Comparison of ENCODE assay signal across 8 cellular contexts in genomic region chr19:1239420-1239795, GRCh38. TPM values are rescaled to one million over a fixed set of nuclear protein-coding genes. Genes with fewer than 3 reads are reported as not detected.
DNase-seq lines count a peak whose midpoint lies in the region; ATAC-seq and TF ChIP-seq lines count a peak whose summit lies in the region.

No MANE protein-coding gene starts in this region.

- DNase-seq in activated T-cell treated with anti-CD3 and anti-CD28 coated beads, Interleukin-2, amount 50 U/mL, for 24 hours: no peak
- DNase-seq in activated T-cell treated with anti-CD3 and anti-CD28 coated beads, Interleukin-2, amount 50 U/mL, for 1 hour: no peak
- no peak for DNase-seq in activated naive CD8-positive, alpha-beta T cell treated with anti-CD3 and anti-CD28 coated beads, Interleukin-2, amount 50 U/mL, for 24 hours
- DNase-seq in mesothelial cell of epicardium (ENCODE audit: low spot score in 2 of 2, unreplicated experiment in 2 of 2): no peak
- no peak for DNase-seq in foreskin fibroblast
- DNase-seq in NCI-H2081 treated with DMSO at 0.1 percent for 48 hours (lab: John Stamatoyannopoulos, UW): no peak
- DNase-seq in epidermal melanocyte (ENCODE audit: insufficient read length, low spot score): no peak

- H3K36me3 ChIP-seq in thymus (ENCODE audit: control insufficient read depth, insufficient read depth): peaks cover 3% of the 10 kb centered on the region

- TF ChIP-seq CTCF in mesothelial cell of epicardium (IDR thresholded peaks at IDR 0.05; ENCODE audit: unreplicated experiment): no peak
- TF ChIP-seq CTCF in foreskin fibroblast (IDR thresholded peaks at IDR 0.05; ENCODE audit: low read depth, low read length): no peak

- peaks cover 14% of the 10 kb centered on the region for H3K27me3 Mint-ChIP-seq in activated T-cell treated with anti-CD3 and anti-CD28 coated beads, Interleukin-2, amount 50 U/mL, for 24 hours
- H3K27me3 Mint-ChIP-seq in activated naive CD8-positive, alpha-beta T cell treated with anti-CD3 and anti-CD28 coated beads, Interleukin-2, amount 50 U/mL, for 24 hours: peaks cover 14% of the 10 kb centered on the region
- no peaks in the 10 kb centered on the region for H3K27me3 Mint-ChIP-seq in mesothelial cell of epicardium (ENCODE audit: low read depth)

- ATAC-seq in activated naive CD8-positive, alpha-beta T cell treated with anti-CD3 and anti-CD28 coated beads, Interleukin-2, amount 50 U/mL, for 24 hours: no peak

- H3K4me1 ChIP-seq in thymus (ENCODE audit: control insufficient read depth, insufficient read depth, low read length): peaks cover 22% of the 10 kb centered on the region

- no peak overlapping the region for H3K4me3 ChIP-seq in thymus (ENCODE audit: low read length)
- H3K4me3 ChIP-seq in foreskin fibroblast (ENCODE audit: low read depth in 1 of 2, low read length in 2 of 2): no peak overlapping the region

- no peaks in the 10 kb centered on the region for H3K9me3 ChIP-seq in thymus (ENCODE audit: control insufficient read depth)

- peaks cover 50% of the 10 kb centered on the region for H3K27me3 ChIP-seq in thymus (ENCODE audit: control insufficient read depth, insufficient read depth)

- peaks cover 49% of the 10 kb centered on the region for H3K4me1 Mint-ChIP-seq in activated T-cell treated with anti-CD3 and anti-CD28 coated beads, Interleukin-2, amount 50 U/mL, for 24 hours (ENCODE audit: low read depth)
- peaks cover 33% of the 10 kb centered on the region for H3K4me1 Mint-ChIP-seq in activated naive CD8-positive, alpha-beta T cell treated with anti-CD3 and anti-CD28 coated beads, Interleukin-2, amount 50 U/mL, for 24 hours
- H3K4me1 Mint-ChIP-seq in mesothelial cell of epicardium: peaks cover 21% of the 10 kb centered on the region

- no peaks in the 10 kb centered on the region for H3K9me3 Mint-ChIP-seq in activated T-cell treated with anti-CD3 and anti-CD28 coated beads, Interleukin-2, amount 50 U/mL, for 24 hours
- no peaks in the 10 kb centered on the region for H3K9me3 Mint-ChIP-seq in activated naive CD8-positive, alpha-beta T cell treated with anti-CD3 and anti-CD28 coated beads, Interleukin-2, amount 50 U/mL, for 24 hours
- H3K9me3 Mint-ChIP-seq in mesothelial cell of epicardium: no peaks in the 10 kb centered on the region

- WGBS in thymus: 86% methylated on average over 11 of the region's 11 CpGs

- peak overlapping the region; percentile 33 for H3K27ac Mint-ChIP-seq in activated T-cell treated with anti-CD3 and anti-CD28 coated beads, Interleukin-2, amount 50 U/mL, for 24 hours
- H3K27ac Mint-ChIP-seq in activated naive CD8-positive, alpha-beta T cell treated with anti-CD3 and anti-CD28 coated beads, Interleukin-2, amount 50 U/mL, for 24 hours: peak overlapping the region; percentile 60
- peak overlapping the region; percentile 80 for H3K27ac Mint-ChIP-seq in mesothelial cell of epicardium

- peak overlapping the region; percentile 44 for H3K4me3 Mint-ChIP-seq in activated T-cell treated with anti-CD3 and anti-CD28 coated beads, Interleukin-2, amount 50 U/mL, for 24 hours
- H3K4me3 Mint-ChIP-seq in activated naive CD8-positive, alpha-beta T cell treated with anti-CD3 and anti-CD28 coated beads, Interleukin-2, amount 50 U/mL, for 24 hours: no peak overlapping the region
- H3K4me3 Mint-ChIP-seq in mesothelial cell of epicardium: peak overlapping the region; percentile 72

- H3K36me3 Mint-ChIP-seq in activated T-cell treated with anti-CD3 and anti-CD28 coated beads, Interleukin-2, amount 50 U/mL, for 24 hours (ENCODE audit: low read depth): peaks cover 23% of the 10 kb centered on the region
- H3K36me3 Mint-ChIP-seq in activated naive CD8-positive, alpha-beta T cell treated with anti-CD3 and anti-CD28 coated beads, Interleukin-2, amount 50 U/mL, for 24 hours (ENCODE audit: low read depth): peaks cover 2% of the 10 kb centered on the region
- H3K36me3 Mint-ChIP-seq in mesothelial cell of epicardium: no peaks in the 10 kb centered on the region

- H3K27ac ChIP-seq in thymus (ENCODE audit: low read depth): peak overlapping the region; percentile 0

RNA-seq across cellular contexts. Expression of gene CBARP, which starts 1.6 kb away (rescaled TPM):
- 9.0 to 10.4 TPM (median 9.2 TPM) in 3 replicates for total RNA-seq in mesothelial cell of epicardium
- 0.37 TPM for polyA plus RNA-seq in thymus

RNA-seq across cellular contexts. Expression of gene ATP5F1D, which starts 2.1 kb away (rescaled TPM):
- 105 to 115 TPM (median 108 TPM) in 3 replicates for total RNA-seq in mesothelial cell of epicardium
- polyA plus RNA-seq in thymus: 150 TPM

RNA-seq across cellular contexts. Expression of gene MIDN, which starts 9.0 kb away (rescaled TPM):
- 168 to 177 TPM (median 172 TPM) in 3 replicates for total RNA-seq in mesothelial cell of epicardium
- polyA plus RNA-seq in thymus: 55.1 TPM

RNA-seq across cellular contexts. Expression of gene CIRBP, which starts 29.7 kb away (rescaled TPM):
- total RNA-seq in mesothelial cell of epicardium: 659 to 674 TPM (median 670 TPM) in 3 replicates
- polyA plus RNA-seq in thymus: 693 TPM

RNA-seq across cellular contexts. Expression of gene STK11, which starts 33.8 kb away (rescaled TPM):
- total RNA-seq in mesothelial cell of epicardium: 71.7 to 73.0 TPM (median 71.8 TPM) in 3 replicates
- polyA plus RNA-seq in thymus: 60.2 TPM
